28 cellular contexts compared by ENCODE assay signal in genomic region chr11:80943226-80943625, GRCh38.
"Had no signal": no experiment of that assay in that cellular context is flagged by ENCODE, and none has a peak within 500 bp of the region (broad histone marks: within the 10 kb centered on the region; RNA-seq: fewer than 3 reads in every experiment).

No MANE protein-coding gene starts in this region.

- H3K27ac Mint-ChIP-seq: dendritic cell treated with granulocyte-macrophage colony-stimulating factor and Interleukin-4, amounts not matched to agents 40 ng/mL and 50 ng/mL, for 4 days; effector memory CD8-positive, alpha-beta T cell; endodermal cell had no signal

- H3K4me3 ChIP-seq: colonic mucosa, coronary artery, dorsolateral prefrontal cortex, esophagus muscularis mucosa, esophagus squamous epithelium, gastrocnemius medialis, gastroesophageal sphincter, heart left ventricle, heart right ventricle had no signal

- ATAC-seq: effector memory CD8-positive, alpha-beta T cell; esophagus mucosa; foreskin keratinocyte; gastrocnemius medialis; gastroesophageal sphincter; heart left ventricle; heart right ventricle had no signal

- H3K27me3 Mint-ChIP-seq: dendritic cell treated with granulocyte-macrophage colony-stimulating factor and Interleukin-4, amounts not matched to agents 40 ng/mL and 50 ng/mL, for 4 days; effector memory CD8-positive, alpha-beta T cell had no signal

- H3K4me3 Mint-ChIP-seq: dendritic cell treated with granulocyte-macrophage colony-stimulating factor and Interleukin-4, amounts not matched to agents 40 ng/mL and 50 ng/mL, for 4 days; effector memory CD8-positive, alpha-beta T cell; endodermal cell had no signal

- H3K9me3 Mint-ChIP-seq: dendritic cell treated with granulocyte-macrophage colony-stimulating factor and Interleukin-4, amounts not matched to agents 40 ng/mL and 50 ng/mL, for 4 days; endodermal cell had no signal

- H3K9me3 ChIP-seq: colonic mucosa, esophagus muscularis mucosa, esophagus squamous epithelium, gastrocnemius medialis, gastroesophageal sphincter, heart left ventricle had no signal

- H3K36me3 ChIP-seq: colonic mucosa, esophagus muscularis mucosa, esophagus squamous epithelium, gastrocnemius medialis, gastroesophageal sphincter, heart left ventricle, heart right ventricle had no signal

- H3K4me1 ChIP-seq: colonic mucosa, esophagus muscularis mucosa, esophagus squamous epithelium, gastrocnemius medialis, gastroesophageal sphincter, heart left ventricle, heart right ventricle had no signal

- H3K27me3 ChIP-seq: colonic mucosa, dorsolateral prefrontal cortex, esophagus muscularis mucosa, esophagus squamous epithelium, foreskin keratinocyte, gastrocnemius medialis, gastroesophageal sphincter, heart left ventricle, heart right ventricle had no signal

- H3K27ac ChIP-seq: colonic mucosa, coronary artery, dorsolateral prefrontal cortex, epithelial cell of prostate, esophagus muscularis mucosa, esophagus squamous epithelium, foreskin keratinocyte, gastrocnemius medialis, gastroesophageal sphincter, heart left ventricle, heart right ventricle had no signal

- DNase-seq: colonic mucosa; cortex of kidney; dermis blood vessel endothelial cell; dorsolateral prefrontal cortex; effector CD4-positive, alpha-beta T cell; effector CD8-positive, alpha-beta T cell; effector memory CD4-positive, alpha-beta T cell; effector memory CD8-positive, alpha-beta T cell; endodermal cell; erythroblast; esophagus squamous epithelium; foreskin fibroblast; foreskin keratinocyte; foreskin melanocyte; gastrocnemius medialis; glutamatergic neuron; head of caudate nucleus; heart left ventricle; heart right ventricle had no signal

- FAIRE-seq: colon, endothelial cell of umbilical vein, frontal cortex had no signal
